In genomic region chr20:62602550-62602949, GRCh38 we compare ENCODE assay signal across 8 cellular contexts.
DNase-seq lines count a peak whose midpoint lies in the region; ATAC-seq lines count a peak whose summit lies in the region.

No MANE protein-coding gene starts in this region.

- peak; percentile 20 for ATAC-seq in effector memory CD8-positive, alpha-beta T cell (replicated peaks)
- no peak for ATAC-seq in HG03039 (IDR thresholded peaks at IDR 0.05; ENCODE audit: unreplicated experiment)
- no peak for ATAC-seq in HG03175 (IDR thresholded peaks at IDR 0.05; ENCODE audit: unreplicated experiment)
- ATAC-seq in GM21367 (IDR thresholded peaks at IDR 0.05; ENCODE audit: unreplicated experiment): no peak

- peaks cover 42% of the 10 kb centered on the region for H3K27me3 Mint-ChIP-seq in T-helper 1 cell treated with Interleukin-12 subunit alpha and Interleukin-12 subunit beta and Interleukin-4 antibody, amounts not matched to agents 30 μg/mL and 1 μg/mL, for 36 hours (ENCODE audit: low read depth)
- H3K27me3 Mint-ChIP-seq in effector memory CD8-positive, alpha-beta T cell: peaks cover 7 to 8% of the 10 kb centered on the region in 2 donors

- no peaks in the 10 kb centered on the region for H3K36me3 Mint-ChIP-seq in T-helper 1 cell treated with Interleukin-12 subunit alpha and Interleukin-12 subunit beta and Interleukin-4 antibody, amounts not matched to agents 30 μg/mL and 1 μg/mL, for 36 hours (ENCODE audit: low read depth)
- no peaks in the 10 kb centered on the region for H3K36me3 Mint-ChIP-seq in effector memory CD8-positive, alpha-beta T cell (ENCODE audit: insufficient read depth)

- DNase-seq in Kasumi-1 (lab: John Stamatoyannopoulos, UW) (peak; percentile 87 to 94), hepatic stellate cell (ENCODE audit: low spot score) (no peak)
- peak in 1 of 3 experiments; percentile 20 for DNase-seq in effector memory CD8-positive, alpha-beta T cell
- peak; percentile 22 for DNase-seq in stimulated activated CD4-positive, alpha-beta T cell treated with anti-CD3 and anti-CD28 coated beads, Interleukin-4, amount 100 ng/mL, for 24 hours

- peak overlapping the region; percentile 71 for H3K4me3 Mint-ChIP-seq in T-helper 1 cell treated with Interleukin-12 subunit alpha and Interleukin-12 subunit beta and Interleukin-4 antibody, amounts not matched to agents 30 μg/mL and 1 μg/mL, for 36 hours
- H3K4me3 Mint-ChIP-seq in effector memory CD8-positive, alpha-beta T cell: peak overlapping the region; percentile 83 to 87

- peak overlapping the region; percentile 57 for H3K27ac Mint-ChIP-seq in T-helper 1 cell treated with Interleukin-12 subunit alpha and Interleukin-12 subunit beta and Interleukin-4 antibody, amounts not matched to agents 30 μg/mL and 1 μg/mL, for 36 hours
- H3K27ac Mint-ChIP-seq in effector memory CD8-positive, alpha-beta T cell: peak overlapping the region; percentile 88 to 90

- peaks cover 34% of the 10 kb centered on the region for H3K4me1 Mint-ChIP-seq in T-helper 1 cell treated with Interleukin-12 subunit alpha and Interleukin-12 subunit beta and Interleukin-4 antibody, amounts not matched to agents 30 μg/mL and 1 μg/mL, for 36 hours (ENCODE audit: low read depth)
- H3K4me1 Mint-ChIP-seq in effector memory CD8-positive, alpha-beta T cell (ENCODE audit: low read depth in 2 of 2): peaks cover 15 to 18% of the 10 kb centered on the region in 2 donors

- H3K9me3 Mint-ChIP-seq in T-helper 1 cell treated with Interleukin-12 subunit alpha and Interleukin-12 subunit beta and Interleukin-4 antibody, amounts not matched to agents 30 μg/mL and 1 μg/mL, for 36 hours: no peaks in the 10 kb centered on the region
- no peaks in the 10 kb centered on the region for H3K9me3 Mint-ChIP-seq in effector memory CD8-positive, alpha-beta T cell
